In the genomic region with DNA sequence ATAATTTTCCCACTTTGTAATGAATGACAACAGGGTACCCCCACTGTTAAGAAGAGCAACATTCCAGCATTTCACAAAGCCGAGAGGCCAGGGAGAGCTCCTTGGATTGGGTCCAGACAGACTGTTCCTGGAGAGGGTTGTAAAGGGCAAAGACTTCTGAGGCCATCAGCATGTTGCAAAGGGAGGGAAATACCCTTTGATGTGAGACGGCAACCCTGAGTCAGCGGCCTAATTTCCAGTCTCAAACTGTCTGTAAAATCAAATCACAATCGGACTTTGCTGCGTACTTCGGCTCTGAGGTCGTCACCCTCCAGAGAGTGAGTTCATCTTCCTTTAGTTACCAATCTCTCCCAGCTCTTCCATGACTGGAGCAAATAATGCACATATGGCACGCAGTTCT, we compare ENCODE assay signal across 13 cellular contexts.
DNase-seq lines count a peak whose midpoint lies in the region; ATAC-seq, FAIRE-seq and TF ChIP-seq lines count a peak whose summit lies in the region.
"Had no signal": no experiment of that assay in that cellular context is flagged by ENCODE, and none has a peak within 500 bp of the region (broad histone marks: within the 10 kb centered on the region; RNA-seq: fewer than 3 reads in every experiment).

No MANE protein-coding gene starts in this region.

- intact Hi-C loops in Caco-2 (cut with micrococcal nuclease; ENCODE audit: unreplicated experiment): no loop called here
- intact Hi-C loops in prostate gland (cut with DNase I): no loop called here

- H3K36me3 ChIP-seq in Caco-2 (ENCODE audit: control insufficient read depth, insufficient read depth, low read length) (no peaks in the 10 kb centered on the region), endodermal cell (ENCODE audit: control insufficient read depth, insufficient read depth, low read length) (no peaks in the 10 kb centered on the region), prostate gland (no peaks in the 10 kb centered on the region)

- CTCF ChIA-PET in Caco-2 (lab: Charles Lee): no interaction called here

- no peak for ATAC-seq in GM21529 (IDR thresholded peaks at IDR 0.05; ENCODE audit: unreplicated experiment)

- TF ChIP-seq POLR2A in GM12891 (IDR thresholded peaks at IDR 0.05; ENCODE audit: low read depth, low read length): no peak
- no peak for TF ChIP-seq POLR2A in prostate gland (IDR thresholded peaks at IDR 0.05)

- TF ChIP-seq CTCF in Caco-2 (IDR thresholded peaks at IDR 0.05; ENCODE audit: insufficient read depth in 1 of 2, low read depth in 1 of 2, low read length in 1 of 2, severe bottlenecking in 1 of 2, unreplicated experiment in 1 of 2) (no peak), endodermal cell (conservative IDR thresholded peaks at IDR 0.05) (no peak), prostate gland (IDR thresholded peaks at IDR 0.05) (no peak)

- H3K27ac Mint-ChIP-seq in Caco-2 (ENCODE audit: unreplicated experiment) (no peak overlapping the region), endodermal cell (no peak overlapping the region)
- H3K27ac Mint-ChIP-seq: stimulated activated naive CD8-positive, alpha-beta T cell treated with anti-CD3 and anti-CD28 coated beads, Interleukin-15, Interleukin-2, amounts not matched to agents 100 ng/mL and 50 ng/mL, for 24 hours had no signal

- H3K4me3 ChIP-seq in Caco-2 (ENCODE audit: low read depth, low read length) (no peak overlapping the region), endodermal cell (ENCODE audit: low read length) (no peak overlapping the region), prostate gland (no peak overlapping the region)
- H3K4me3 ChIP-seq: skin epidermis had no signal

- peaks cover 8% of the 10 kb centered on the region for H3K4me1 Mint-ChIP-seq in Caco-2 (ENCODE audit: low read depth, unreplicated experiment)
- no peaks in the 10 kb centered on the region for H3K4me1 Mint-ChIP-seq in endodermal cell

- no peaks in the 10 kb centered on the region for H3K27me3 Mint-ChIP-seq in Caco-2 (ENCODE audit: insufficient read depth, unreplicated experiment)
- no peaks in the 10 kb centered on the region for H3K27me3 Mint-ChIP-seq in endodermal cell (ENCODE audit: insufficient read depth)
- H3K27me3 Mint-ChIP-seq: stimulated activated naive CD8-positive, alpha-beta T cell treated with anti-CD3 and anti-CD28 coated beads, Interleukin-15, Interleukin-2, amounts not matched to agents 100 ng/mL and 50 ng/mL, for 24 hours had no signal

- BruUV-seq in Caco-2 (replicated peaks; lab: Mats Ljungman, UMichigan): no TSS peak

- DNase-seq in Caco-2 (peak; percentile 42 to 51), HS-5 (ENCODE audit: low read depth) (peak; percentile 16), endodermal cell (peak; percentile 52), mucosa of gallbladder (ENCODE audit: low spot score) (peak; percentile 37), GM12891 (ENCODE audit: insufficient read length, low spot score) (no peak), NCI-H146 (lab: John Stamatoyannopoulos, UW) (no peak), prostate gland (ENCODE audit: low spot score) (no peak)
- DNase-seq: activated CD8-positive, alpha-beta memory T cell treated with anti-CD3 and anti-CD28 coated beads, Interleukin-2, amount 50 U/mL, for 48 hours; kidney; NCI-H2227 treated with DMSO at 0.1 percent for 48 hours had no signal

- WGBS in endodermal cell (ENCODE audit: insufficient coverage in 1 of 2, insufficient read length in 1 of 2), 2 experiments: 66 to 84% methylated on average over 6 to 8 of the region's 8 CpGs
- 26% methylated on average over 8 of the region's 8 CpGs for WGBS in prostate gland

- H3K27me3 ChIP-seq in Caco-2 (replicated peaks; ENCODE audit: control insufficient read depth, insufficient read depth, low read length) (no peaks in the 10 kb centered on the region; the same call in 1 of the 2 replicates), endodermal cell (ENCODE audit: control insufficient read depth, insufficient read depth, low read length, poor library complexity, severe bottlenecking) (no peaks in the 10 kb centered on the region), prostate gland (replicated peaks; ENCODE audit: insufficient read depth) (no peaks in the 10 kb centered on the region)

- H3K9me3 Mint-ChIP-seq in Caco-2 (ENCODE audit: unreplicated experiment): no peaks in the 10 kb centered on the region
- peaks cover 3% of the 10 kb centered on the region for H3K9me3 Mint-ChIP-seq in endodermal cell
- H3K9me3 Mint-ChIP-seq: stimulated activated naive CD8-positive, alpha-beta T cell treated with anti-CD3 and anti-CD28 coated beads, Interleukin-15, Interleukin-2, amounts not matched to agents 100 ng/mL and 50 ng/mL, for 24 hours had no signal

- H3K9me3 ChIP-seq in Caco-2: no peaks in the 10 kb centered on the region
- no peaks in the 10 kb centered on the region for H3K9me3 ChIP-seq in endodermal cell (ENCODE audit: control insufficient read depth, low read length)
- no peaks in the 10 kb centered on the region for H3K9me3 ChIP-seq in prostate gland

- H3K36me3 Mint-ChIP-seq in Caco-2 (ENCODE audit: insufficient read depth, unreplicated experiment): no peaks in the 10 kb centered on the region
- no peaks in the 10 kb centered on the region for H3K36me3 Mint-ChIP-seq in endodermal cell (ENCODE audit: low read depth)

- FAIRE-seq in GM12891 (lab: Jason Lieb, UNC): no peak
- FAIRE-seq: kidney had no signal

- H3K9ac ChIP-seq in endodermal cell (ENCODE audit: extremely low read depth, low read length, poor library complexity, severe bottlenecking): no peak overlapping the region

- H3K27ac ChIP-seq in endodermal cell (ENCODE audit: low read depth, low read length) (peak overlapping the region; percentile 86), prostate gland (no peak overlapping the region)

- POLR2A ChIA-PET in Caco-2 (lab: Charles Lee): interaction anchor here (0.8 kb wide), 1 partner anchor 365 kb away, joined by 11 read pairs; a partner anchor contains a TSS

- no peak overlapping the region for H3K4me3 Mint-ChIP-seq in Caco-2 (ENCODE audit: unreplicated experiment)
- no peak overlapping the region for H3K4me3 Mint-ChIP-seq in endodermal cell
- H3K4me3 Mint-ChIP-seq: stimulated activated naive CD8-positive, alpha-beta T cell treated with anti-CD3 and anti-CD28 coated beads, Interleukin-15, Interleukin-2, amounts not matched to agents 100 ng/mL and 50 ng/mL, for 24 hours had no signal

- H3K4me1 ChIP-seq in Caco-2 (peaks cover 6% of the 10 kb centered on the region; the same call in 1 of the 2 replicates), endodermal cell (ENCODE audit: control insufficient read depth, insufficient read depth, low read length) (no peaks in the 10 kb centered on the region), prostate gland (replicated peaks) (no peaks in the 10 kb centered on the region)

TF ChIP-seq in GM12891, 5 proteins besides CTCF, POLR2A, EP300 and RAD21:
- TF ChIP-seq POU2F2 (IDR thresholded peaks at IDR 0.05; ENCODE audit: low read depth, low read length) (no peak), POLR2AphosphoS5 (IDR thresholded peaks at IDR 0.05; ENCODE audit: low read depth, low read length) (no peak), PAX5 (IDR thresholded peaks at IDR 0.05; ENCODE audit: insufficient read depth, low read length, severe bottlenecking) (no peak), SPI1 (IDR thresholded peaks at IDR 0.05; ENCODE audit: low read depth, low read length) (no peak), TAF1 (IDR thresholded peaks at IDR 0.05; ENCODE audit: low read depth, low read length) (no peak)

Comparison
In these comparisons a context has a peak if more than half of its experiments do, and no peak if none do; other contexts are left out.
1. DNase-seq: peak in Caco-2 (2 of 2), HS-5 (single experiment), endodermal cell (single experiment) and mucosa of gallbladder (single experiment); none in GM12891 (single experiment), NCI-H146 (single experiment) and prostate gland (single experiment).